14 cellular contexts compared by ENCODE assay signal in genomic region chr18:8424481-8424880, GRCh38.
"Had no signal": no experiment of that assay in that cellular context is flagged by ENCODE, and none has a peak within 500 bp of the region (broad histone marks: within the 10 kb centered on the region; RNA-seq: fewer than 3 reads in every experiment).

No MANE protein-coding gene starts in this region.

- H3K36me3 ChIP-seq: cardiac muscle cell, heart left ventricle had no signal

- H3K27ac ChIP-seq: cardiac muscle cell, heart left ventricle, skin epidermis had no signal

- H3K27me3 ChIP-seq: cardiac muscle cell, heart left ventricle had no signal

- H3K9me3 ChIP-seq: heart left ventricle had no signal

- DNase-seq: activated CD4-positive, alpha-beta T cell treated with anti-CD3 and anti-CD28 coated beads for 1 hour; activated CD4-positive, alpha-beta T cell treated with anti-CD3 and anti-CD28 coated beads, Interleukin-2, amount 50 U/mL, for 48 hours; activated CD8-positive, alpha-beta memory T cell treated with anti-CD3 and anti-CD28 coated beads, Interleukin-2, amount 10 ng/mL, durations not matched to agents 7 days and 5 days; activated effector memory CD4-positive, alpha-beta T cell treated with Interleukin-2 at 50 U/mL for 16 hours; activated T-cell treated with anti-CD3 and anti-CD28 coated beads, Interleukin-2, amount 50 U/mL, for 24 hours; amniotic stem cell; cortex of kidney; effector CD8-positive, alpha-beta T cell; heart left ventricle; midbrain; T-helper 9 cell had no signal

- H3K4me3 ChIP-seq: cardiac muscle cell, heart left ventricle, skin epidermis had no signal

- ATAC-seq: activated CD8-positive, alpha-beta memory T cell treated with anti-CD3 and anti-CD28 coated beads, Interleukin-2, amount 10 ng/mL, durations not matched to agents 7 days and 5 days; activated naive CD4-positive, alpha-beta T cell treated with anti-CD3 and anti-CD28 coated beads, Interleukin-2, amount 50 U/mL, for 72 hours; heart left ventricle had no signal
